ENCODE assay signal across 18 cellular contexts in genomic region chr16:50924759-50925545, GRCh38.
"Had no signal": no experiment of that assay in that cellular context is flagged by ENCODE, and none has a peak within 500 bp of the region (broad histone marks: within the 10 kb centered on the region; RNA-seq: fewer than 3 reads in every experiment).

No MANE protein-coding gene starts in this region.

- H3K9me3 Mint-ChIP-seq: activated CD4-positive, alpha-beta memory T cell treated with anti-CD3 and anti-CD28 coated beads, Interleukin-2, amount 10 ng/mL, durations not matched to agents 7 days and 5 days; activated CD4-positive, alpha-beta T cell treated with anti-CD3 and anti-CD28 coated beads, Interleukin-2, amount 10 ng/mL, durations not matched to agents 24 days and 14 days; activated naive CD8-positive, alpha-beta T cell treated with anti-CD3 and anti-CD28 coated beads, Interleukin-2, amount 50 U/mL, for 24 hours; activated T-helper 1 cell treated with anti-CD3 and anti-CD28 coated beads, Interleukin-12 subunit alpha, Interleukin-12 subunit beta, Interleukin-2, Interleukin-4 antibody, amounts not matched to agents 30 ng/mL and 10 ng/mL and 1 ng/mL, durations not matched to agents 14 hours and 24 hours and 36 hours; natural killer cell treated with Interleukin-12 subunit alpha and Interleukin-12 subunit beta and Interleukin-15 and Interleukin-18, amount 100 ng/mL, for 72 hours; stimulated activated naive CD8-positive, alpha-beta T cell treated with anti-CD3 and anti-CD28 coated beads, Interleukin-15, amount 100 ng/mL, for 72 hours had no signal

- ATAC-seq: activated CD4-positive, CD25-positive, alpha-beta regulatory T cell treated with anti-CD3 and anti-CD28 coated beads, Interleukin-2, amount 50 U/mL, for 24 hours; activated naive CD8-positive, alpha-beta T cell treated with anti-CD3 and anti-CD28 coated beads, Interleukin-2, amount 50 U/mL, for 24 hours; natural killer cell treated with Interleukin-12 subunit alpha and Interleukin-12 subunit beta and Interleukin-15 and Interleukin-18, amount 100 ng/mL, for 72 hours; right cardiac atrium; stimulated activated naive CD8-positive, alpha-beta T cell treated with anti-CD3 and anti-CD28 coated beads, Interleukin-15, amount 100 ng/mL, for 72 hours had no signal

- H3K27ac Mint-ChIP-seq: activated CD4-positive, alpha-beta memory T cell treated with anti-CD3 and anti-CD28 coated beads, Interleukin-2, amount 10 ng/mL, durations not matched to agents 7 days and 5 days; activated CD4-positive, alpha-beta T cell treated with anti-CD3 and anti-CD28 coated beads, Interleukin-2, amount 10 ng/mL, durations not matched to agents 24 days and 14 days; activated naive CD8-positive, alpha-beta T cell treated with anti-CD3 and anti-CD28 coated beads, Interleukin-2, amount 50 U/mL, for 24 hours; activated T-helper 1 cell treated with anti-CD3 and anti-CD28 coated beads, Interleukin-12 subunit alpha, Interleukin-12 subunit beta, Interleukin-2, Interleukin-4 antibody, amounts not matched to agents 30 ng/mL and 10 ng/mL and 1 ng/mL, durations not matched to agents 14 hours and 24 hours and 36 hours; natural killer cell treated with Interleukin-12 subunit alpha and Interleukin-12 subunit beta and Interleukin-15 and Interleukin-18, amount 100 ng/mL, for 72 hours had no signal

- DNase-seq: activated CD4-positive, alpha-beta memory T cell treated with anti-CD3 and anti-CD28 coated beads, Interleukin-2, amount 10 ng/mL, durations not matched to agents 7 days and 5 days; activated CD4-positive, alpha-beta T cell treated with anti-CD3 and anti-CD28 coated beads, Interleukin-2, amount 10 ng/mL, durations not matched to agents 24 days and 14 days; activated gamma-delta T cell; activated naive CD4-positive, alpha-beta T cell treated with anti-CD3 and anti-CD28 coated beads, Interleukin-2, amount 50 U/mL, for 16 hours; activated naive CD8-positive, alpha-beta T cell treated with anti-CD3 and anti-CD28 coated beads, Interleukin-2, amount 50 U/mL, for 24 hours; erythroblast; foreskin fibroblast; left ventricle myocardium inferior; right cardiac atrium; stimulated activated CD4-positive, alpha-beta T cell treated with anti-CD3 and anti-CD28 coated beads, Interleukin-12 subunit alpha, Interleukin-12 subunit beta, amount 100 ng/mL, for 4 hours; stimulated activated CD4-positive, alpha-beta T cell treated with anti-CD3 and anti-CD28 coated beads, Interleukin-1b, Interleukin-23, amount 100 ng/mL, for 48 hours; stimulated activated naive CD8-positive, alpha-beta T cell treated with anti-CD3 and anti-CD28 coated beads, Interleukin-15, amount 100 ng/mL, for 72 hours; tibial artery had no signal

- H3K4me1 ChIP-seq: left ventricle myocardium inferior, tibial artery had no signal

- H3K9me3 ChIP-seq: left ventricle myocardium inferior, tibial artery had no signal

- H2AFZ ChIP-seq: parathyroid adenoma had no signal

- H3K4me3 ChIP-seq: left ventricle myocardium inferior, tibial artery had no signal

- H3K4me3 Mint-ChIP-seq: activated CD4-positive, alpha-beta memory T cell treated with anti-CD3 and anti-CD28 coated beads, Interleukin-2, amount 10 ng/mL, durations not matched to agents 7 days and 5 days; activated CD4-positive, alpha-beta T cell treated with anti-CD3 and anti-CD28 coated beads, Interleukin-2, amount 10 ng/mL, durations not matched to agents 24 days and 14 days; activated naive CD8-positive, alpha-beta T cell treated with anti-CD3 and anti-CD28 coated beads, Interleukin-2, amount 50 U/mL, for 24 hours; activated T-helper 1 cell treated with anti-CD3 and anti-CD28 coated beads, Interleukin-12 subunit alpha, Interleukin-12 subunit beta, Interleukin-2, Interleukin-4 antibody, amounts not matched to agents 30 ng/mL and 10 ng/mL and 1 ng/mL, durations not matched to agents 14 hours and 24 hours and 36 hours; natural killer cell treated with Interleukin-12 subunit alpha and Interleukin-12 subunit beta and Interleukin-15 and Interleukin-18, amount 100 ng/mL, for 72 hours; stimulated activated naive CD8-positive, alpha-beta T cell treated with anti-CD3 and anti-CD28 coated beads, Interleukin-15, amount 100 ng/mL, for 72 hours had no signal

- H3K36me3 Mint-ChIP-seq: natural killer cell treated with Interleukin-12 subunit alpha and Interleukin-12 subunit beta and Interleukin-15 and Interleukin-18, amount 100 ng/mL, for 72 hours had no signal

- H3K4me1 Mint-ChIP-seq: activated CD4-positive, alpha-beta memory T cell treated with anti-CD3 and anti-CD28 coated beads, Interleukin-2, amount 10 ng/mL, durations not matched to agents 7 days and 5 days; activated CD4-positive, alpha-beta T cell treated with anti-CD3 and anti-CD28 coated beads, Interleukin-2, amount 10 ng/mL, durations not matched to agents 24 days and 14 days; activated naive CD8-positive, alpha-beta T cell treated with anti-CD3 and anti-CD28 coated beads, Interleukin-2, amount 50 U/mL, for 24 hours; stimulated activated naive CD8-positive, alpha-beta T cell treated with anti-CD3 and anti-CD28 coated beads, Interleukin-15, amount 100 ng/mL, for 72 hours had no signal

- H3K27ac ChIP-seq: left ventricle myocardium inferior, parathyroid adenoma, tibial artery, VCaP had no signal

- H3K27me3 Mint-ChIP-seq: activated CD4-positive, alpha-beta memory T cell treated with anti-CD3 and anti-CD28 coated beads, Interleukin-2, amount 10 ng/mL, durations not matched to agents 7 days and 5 days had no signal

- H3K9ac ChIP-seq: parathyroid adenoma had no signal

- H3K36me3 ChIP-seq: left ventricle myocardium inferior, tibial artery had no signal
